ENCODE assay signal across 21 cellular contexts in the genomic region with DNA sequence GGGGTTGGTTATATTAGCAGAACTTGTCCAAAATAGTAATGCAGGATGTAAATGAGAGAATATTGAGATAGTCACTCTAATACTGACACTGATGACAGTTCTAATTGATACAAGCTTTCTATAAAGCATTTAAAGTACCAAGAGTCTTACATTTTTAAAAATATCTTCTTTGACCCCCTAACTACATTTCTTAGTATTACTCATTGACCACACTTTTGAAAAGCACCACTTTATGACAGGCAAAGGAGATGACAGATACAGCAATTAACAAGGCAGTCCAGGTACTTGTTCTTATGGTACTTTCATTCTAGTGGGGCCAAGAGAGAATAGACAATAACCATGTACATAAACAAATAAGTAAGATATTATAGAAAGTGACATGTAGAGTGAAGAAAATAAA.
DNase-seq lines count a peak whose midpoint lies in the region; ATAC-seq and TF ChIP-seq lines count a peak whose summit lies in the region.
"Had no signal": no experiment of that assay in that cellular context is flagged by ENCODE, and none has a peak within 500 bp of the region (broad histone marks: within the 10 kb centered on the region; RNA-seq: fewer than 3 reads in every experiment).

No MANE protein-coding gene starts in this region.

- H3K27me3 ChIP-seq in PC-3 (ENCODE audit: low read length) (no peaks in the 10 kb centered on the region), aorta (ENCODE audit: control insufficient read depth in 1 of 2, insufficient read depth in 2 of 2, low read length in 1 of 2) (peaks cover 0 to 2% of the 10 kb centered on the region in 2 donors)
- H3K27me3 ChIP-seq in CD4-positive, alpha-beta T cell (ENCODE audit: control insufficient read depth, insufficient read depth, low read length): no peaks in the 10 kb centered on the region
- H3K27me3 ChIP-seq: SJSA1 had no signal

- CTCF ChIA-PET in PC-3 (lab: Charles Lee): no interaction called here
- CTCF ChIA-PET in CD4-positive, alpha-beta T cell (lab: Charles Lee): no interaction called here

- no peaks in the 10 kb centered on the region for H3K9me3 Mint-ChIP-seq in CD4-positive, alpha-beta T cell

- H3F3A ChIP-seq in PC-3 (ENCODE audit: low read length, unreplicated experiment): peaks cover 8% of the 10 kb centered on the region

- no peaks in the 10 kb centered on the region for H3K4me1 Mint-ChIP-seq in CD4-positive, alpha-beta T cell (ENCODE audit: low read depth)
- H3K4me1 Mint-ChIP-seq: B cell, CD14-positive monocyte had no signal

- peak overlapping the region; percentile 41 for H3K4me2 ChIP-seq in PC-3 (ENCODE audit: low read length)
- H3K4me2 ChIP-seq: A549 had no signal

- POLR2A ChIA-PET in PC-3 (lab: Charles Lee; ENCODE audit: unreplicated experiment): no interaction called here
- POLR2A ChIA-PET in CD4-positive, alpha-beta T cell (lab: Charles Lee): no interaction called here

- H2AFZ ChIP-seq in PC-3 (ENCODE audit: low read length): no peak overlapping the region

- TF ChIP-seq CTCF in PC-3 (conservative IDR thresholded peaks at IDR 0.05; ENCODE audit: low read depth, low read length): no peak
- no peak for TF ChIP-seq CTCF in fibroblast of mammary gland (conservative IDR thresholded peaks at IDR 0.05; ENCODE audit: control insufficient read depth, insufficient read depth, low read depth, low read length)
- no peak for TF ChIP-seq CTCF in CD4-positive, alpha-beta T cell (IDR thresholded peaks at IDR 0.05)

- no peaks in the 10 kb centered on the region for H3K27me3 Mint-ChIP-seq in CD4-positive, alpha-beta T cell
- H3K27me3 Mint-ChIP-seq: B cell had no signal

- ATAC-seq in PC-3 (peak; percentile 41), aorta (ENCODE audit: low FRiP score) (no peak)
- no peak for ATAC-seq in CD4-positive, alpha-beta T cell (ENCODE audit: poor library complexity)
- ATAC-seq: A549, GM12878, Right ventricle myocardium inferior had no signal

- H3K36me3 ChIP-seq in PC-3 (ENCODE audit: low read depth, low read length) (no peaks in the 10 kb centered on the region), aorta (ENCODE audit: control insufficient read depth in 1 of 2, insufficient read depth in 2 of 2, low read length in 1 of 2) (no peaks in the 10 kb centered on the region)
- H3K36me3 ChIP-seq: SJSA1 had no signal

- H3K4me3 ChIP-seq in PC-3 (ENCODE audit: low read length): no peak overlapping the region
- H3K4me3 ChIP-seq in fibroblast of mammary gland (ENCODE audit: control insufficient read depth, low read depth, low read length): no peak overlapping the region
- H3K4me3 ChIP-seq in aorta (ENCODE audit: low read length in 2 of 2): no peak overlapping the region
- H3K4me3 ChIP-seq: A549, GM12878, SJSA1 had no signal

- no peaks in the 10 kb centered on the region for H3K36me3 Mint-ChIP-seq in CD4-positive, alpha-beta T cell (ENCODE audit: low read depth)
- H3K36me3 Mint-ChIP-seq: CD14-positive monocyte had no signal

- H3K4me1 ChIP-seq in PC-3 (ENCODE audit: insufficient read depth, low read length) (peaks cover 37% of the 10 kb centered on the region), aorta (ENCODE audit: control insufficient read depth in 1 of 2, insufficient read depth in 2 of 2, low read length in 2 of 2) (no peaks in the 10 kb centered on the region)
- H3K4me1 ChIP-seq: SJSA1 had no signal

- intact Hi-C loops in PC-3 (cut with micrococcal nuclease): loop anchor here (2.0 kb wide), 1 partner anchor 133 kb away; no protein-coding TSS in a partner anchor
- intact Hi-C loops in aorta (cut with DNase I): no loop called here
- intact Hi-C loops in CD4-positive, alpha-beta T cell (cut with DNase I, micrococcal nuclease): no loop called here

- H3K9me3 ChIP-seq in PC-3 (ENCODE audit: low read length) (no peaks in the 10 kb centered on the region), aorta (ENCODE audit: control insufficient read depth, low read length) (no peaks in the 10 kb centered on the region)
- no peaks in the 10 kb centered on the region for H3K9me3 ChIP-seq in CD4-positive, alpha-beta T cell (ENCODE audit: control insufficient read depth, low read length)
- H3K9me3 ChIP-seq: A549, SJSA1 had no signal

- H4K20me1 ChIP-seq in PC-3 (ENCODE audit: low read length): no peaks in the 10 kb centered on the region

- H3K9ac ChIP-seq in PC-3 (ENCODE audit: low read length): no peak overlapping the region

- H3K79me2 ChIP-seq in PC-3 (ENCODE audit: low read length): no peaks in the 10 kb centered on the region

- no peaks in the 10 kb centered on the region for H3K9me2 ChIP-seq in PC-3 (replicated peaks; ENCODE audit: low read length)

- H3K27ac ChIP-seq in PC-3 (ENCODE audit: low read length): peak overlapping the region; percentile 60
- peak overlapping the region; percentile 36 for H3K27ac ChIP-seq in substantia nigra (ENCODE audit: low read depth, low read length, poor library complexity, severe bottlenecking)
- no peak overlapping the region for H3K27ac ChIP-seq in aorta (ENCODE audit: low read depth in 1 of 2, low read length in 2 of 2)
- H3K27ac ChIP-seq in CD4-positive, alpha-beta T cell (ENCODE audit: low read depth, low read length): no peak overlapping the region
- H3K27ac ChIP-seq: A549, SJSA1 had no signal

- H3K4me3 Mint-ChIP-seq in CD4-positive, alpha-beta T cell: no peak overlapping the region
- H3K4me3 Mint-ChIP-seq: B cell, CD14-positive monocyte, HFFc6 had no signal

- no peak overlapping the region for H3K27ac Mint-ChIP-seq in CD4-positive, alpha-beta T cell
- H3K27ac Mint-ChIP-seq: B cell, CD14-positive monocyte, HFFc6 had no signal

- no TSS peak for BruUV-seq in PC-3 (replicated peaks; lab: Mats Ljungman, UMichigan)

- peak; percentile 54 for DNase-seq in HCEC 1CT
- DNase-seq in PC-3: peak; percentile 57
- DNase-seq in fibroblast of mammary gland (ENCODE audit: low read depth): peak; percentile 13
- no peak for DNase-seq in substantia nigra (lab: John Stamatoyannopoulos, UW)
- no peak for DNase-seq in aorta
- DNase-seq in CD4-positive, alpha-beta T cell: no peak
- DNase-seq in HuH-7 (ENCODE audit: low spot score): no peak
- DNase-seq: HFFc6, KG1, MV-4-11, NCI-H1417, NCI-H187, NCI-H446, NCI-H526, OCI-M1 had no signal

Comparison
In these comparisons a context has a peak if more than half of its experiments do, and no peak if none do; other contexts are left out.
1. DNase-seq: peak in HCEC 1CT (single experiment), PC-3 (single experiment) and fibroblast of mammary gland (single experiment); none in substantia nigra (0 of 49), aorta (0 of 2), CD4-positive, alpha-beta T cell (0 of 10) and HuH-7 (single experiment).
2. H3K27ac ChIP-seq: peak in PC-3 (single experiment) and substantia nigra (single experiment); none in aorta (0 of 2) and CD4-positive, alpha-beta T cell (single experiment).